17 cellular contexts compared by ENCODE assay signal in genomic region chr12:124040286-124040685, GRCh38.
"Had no signal": no experiment of that assay in that cellular context is flagged by ENCODE, and none has a peak within 500 bp of the region (broad histone marks: within the 10 kb centered on the region; RNA-seq: fewer than 3 reads in every experiment).

No MANE protein-coding gene starts in this region.

- ATAC-seq: activated naive CD4-positive, alpha-beta T cell treated with anti-CD3 and anti-CD28 coated beads, Interleukin-2, amount 50 U/mL, for 72 hours; lower lobe of right lung; naive thymus-derived CD4-positive, alpha-beta T cell; psoas muscle had no signal

- H3K4me1 ChIP-seq: lower lobe of right lung, psoas muscle had no signal

- H3K27ac ChIP-seq: brain microvascular endothelial cell, epithelial cell of prostate, lower lobe of right lung, psoas muscle, upper lobe of left lung had no signal

- H3K4me3 Mint-ChIP-seq: naive thymus-derived CD4-positive, alpha-beta T cell; stimulated activated naive CD8-positive, alpha-beta T cell treated with anti-CD3 and anti-CD28 coated beads, Interleukin-15, Interleukin-2, amounts not matched to agents 100 ng/mL and 50 ng/mL, for 24 hours had no signal

- H3K4me3 ChIP-seq: lower lobe of right lung, psoas muscle, upper lobe of left lung had no signal

- H3K9me3 ChIP-seq: lower lobe of right lung, psoas muscle, upper lobe of left lung had no signal

- DNase-seq: activated CD4-positive, alpha-beta T cell treated with anti-CD3 and anti-CD28 coated beads, Interleukin-2, amount 50 U/mL, for 1 hour; activated CD4-positive, CD25-positive, alpha-beta regulatory T cell; activated effector memory CD4-positive, alpha-beta T cell treated with Interleukin-2 at 50 U/mL for 16 hours; amygdala; brain microvascular endothelial cell; cerebellar nuclear complex; effector CD4-positive, alpha-beta T cell; hypothalamus; lower lobe of right lung; naive thymus-derived CD4-positive, alpha-beta T cell; psoas muscle; stimulated activated CD4-positive, alpha-beta T cell treated with anti-CD3 and anti-CD28 coated beads, Interleukin-4, amount 100 ng/mL, for 1 hour; stimulated activated CD8-positive, alpha-beta memory T cell treated with anti-CD3 and anti-CD28 coated beads, Interleukin-4, amount 100 ng/mL, for 48 hours; upper lobe of left lung had no signal

- H3K27ac Mint-ChIP-seq: activated naive CD4-positive, alpha-beta T cell treated with anti-CD3 and anti-CD28 coated beads, Interleukin-2, amount 50 U/mL, for 72 hours; naive thymus-derived CD4-positive, alpha-beta T cell had no signal

- H3K36me3 ChIP-seq: brain microvascular endothelial cell, lower lobe of right lung, upper lobe of left lung had no signal

- H3K27me3 ChIP-seq: upper lobe of left lung had no signal

- H3K36me3 Mint-ChIP-seq: activated naive CD4-positive, alpha-beta T cell treated with anti-CD3 and anti-CD28 coated beads, Interleukin-2, amount 50 U/mL, for 72 hours; naive thymus-derived CD4-positive, alpha-beta T cell had no signal

- H3K9me3 Mint-ChIP-seq: activated naive CD4-positive, alpha-beta T cell treated with anti-CD3 and anti-CD28 coated beads, Interleukin-2, amount 50 U/mL, for 72 hours; stimulated activated naive CD8-positive, alpha-beta T cell treated with anti-CD3 and anti-CD28 coated beads, Interleukin-15, Interleukin-2, amounts not matched to agents 100 ng/mL and 50 ng/mL, for 24 hours had no signal
